ENCODE assay signal across 20 cellular contexts in the genomic region with DNA sequence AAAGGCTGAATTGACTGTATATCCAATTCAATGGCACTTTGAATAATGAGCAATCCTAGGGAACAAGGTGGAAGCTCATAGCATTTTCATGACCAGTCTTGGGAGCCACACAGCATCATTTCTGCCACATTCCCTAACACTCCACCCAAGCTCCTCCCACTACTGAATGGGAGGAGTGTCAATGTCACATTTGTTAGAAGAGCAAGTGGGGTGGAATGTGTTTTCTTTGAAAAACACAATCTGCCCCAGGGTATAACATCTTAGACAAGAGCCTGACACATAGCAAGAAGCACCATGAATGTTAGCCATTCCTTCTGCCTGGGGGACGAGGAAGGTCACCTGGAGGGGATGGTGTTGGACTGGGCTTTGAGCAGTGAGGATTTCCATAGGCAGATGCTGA.
"Had no signal": no experiment of that assay in that cellular context is flagged by ENCODE, and none has a peak within 500 bp of the region (broad histone marks: within the 10 kb centered on the region; RNA-seq: fewer than 3 reads in every experiment).

No MANE protein-coding gene starts in this region.

- H3K4me3 ChIP-seq: dorsolateral prefrontal cortex, gastrocnemius medialis, heart left ventricle, hepatocyte, left lung, ovary, psoas muscle, sigmoid colon, stomach, thyroid gland had no signal

- H3K4me1 ChIP-seq: gastrocnemius medialis, psoas muscle, sigmoid colon, thyroid gland had no signal

- H3K4me2 ChIP-seq: hepatocyte had no signal

- H3K27ac ChIP-seq: dorsolateral prefrontal cortex, gastrocnemius medialis, heart left ventricle, hepatocyte, left lung, ovary, psoas muscle, sigmoid colon, stomach, thyroid gland had no signal

- H3K79me2 ChIP-seq: hepatocyte had no signal

- DNase-seq: cortex of kidney; dorsolateral prefrontal cortex; effector CD4-positive, alpha-beta T cell; gastrocnemius medialis; heart left ventricle; left cardiac atrium; left lung; naive thymus-derived CD8-positive, alpha-beta T cell; occipital lobe; ovary; psoas muscle; right cardiac atrium; sigmoid colon; stimulated activated CD4-positive, alpha-beta T cell treated with anti-CD3 and anti-CD28 coated beads, Interleukin-2, amount 100 ng/mL, for 24 hours; stimulated activated CD4-positive, alpha-beta T cell treated with anti-CD3 and anti-CD28 coated beads, Interleukin-4, amount 100 ng/mL, for 24 hours; stimulated activated naive CD4-positive, alpha-beta T cell treated with Interleukin-2 at 50 U/mL for 16 hours; stomach; thyroid gland had no signal

- H3K36me3 ChIP-seq: gastrocnemius medialis, heart left ventricle, left lung, ovary, sigmoid colon, stomach, thyroid gland had no signal

- H3K27me3 ChIP-seq: gastrocnemius medialis, hepatocyte, ovary, sigmoid colon, thyroid gland had no signal

- ATAC-seq: gastrocnemius medialis; heart left ventricle; left cardiac atrium; left lung; naive thymus-derived CD8-positive, alpha-beta T cell; psoas muscle; right cardiac atrium; stimulated activated effector memory CD8-positive, alpha-beta T cell treated with anti-CD3 and anti-CD28 coated beads, Interleukin-12 subunit alpha, Interleukin-12 subunit beta, amount 100 ng/mL, for 72 hours had no signal
